Comparison of ENCODE assay signal across 8 cellular contexts in the genomic region with DNA sequence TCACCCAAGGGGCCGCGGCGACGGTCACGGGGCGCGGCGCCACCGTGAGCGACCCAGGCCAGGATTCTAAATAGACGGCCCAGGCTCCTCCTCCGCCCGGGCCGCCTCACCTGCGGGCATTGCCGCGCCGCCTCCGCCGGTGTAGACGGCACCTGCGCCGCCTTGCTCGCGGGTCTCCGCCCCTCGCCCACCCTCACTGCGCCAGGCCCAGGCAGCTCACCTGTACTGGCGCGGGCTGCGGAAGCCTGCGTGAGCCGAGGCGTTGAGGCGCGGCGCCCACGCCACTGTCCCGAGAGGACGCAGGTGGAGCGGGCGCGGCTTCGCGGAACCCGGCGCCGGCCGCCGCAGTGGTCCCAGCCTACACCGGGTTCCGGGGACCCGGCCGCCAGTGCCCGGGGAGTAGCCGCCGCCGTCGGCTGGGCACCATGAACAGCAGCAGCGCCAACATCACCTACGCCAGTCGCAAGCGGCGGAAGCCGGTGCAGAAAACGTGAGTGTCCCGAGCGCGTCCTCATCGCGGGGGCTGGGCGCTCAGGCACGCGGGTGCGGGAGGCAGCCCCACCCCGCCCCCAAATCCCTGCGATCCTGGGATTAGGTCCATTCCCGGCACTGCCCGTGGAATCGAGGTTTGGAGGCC. TPM values are rescaled to one million over a fixed set of nuclear protein-coding genes. Genes with fewer than 3 reads are reported as not detected.
A peak's percentile ranks its signal among the peaks of the same experiment; 100 is the strongest.
DNase-seq lines count a peak whose midpoint lies in the region; ATAC-seq and TF ChIP-seq lines count a peak whose summit lies in the region.

No MANE protein-coding gene starts in this region.

- no peaks in the 10 kb centered on the region for H3K9me2 ChIP-seq in HCT116 (ENCODE audit: insufficient read depth)

- RAD21 ChIA-PET in HCT116 (lab: Charles Lee; ENCODE audit: low non-redundant PET in 1 of 2, low total read pairs in 2 of 2, uncharacterized antibody in 2 of 2, unreplicated experiment in 2 of 2), result no interaction called here

- H3K27ac ChIP-seq in HCT116 (ENCODE audit: low read depth, low read length), result peak overlapping the region; percentile 92

- peaks cover 51% of the 10 kb centered on the region for H3K79me2 ChIP-seq in HCT116 (ENCODE audit: insufficient read depth, low read length)

- CTCF ChIA-PET in HCT116 (lab: Charles Lee), result interaction anchor here (0.7 kb wide), 1 partner anchor 203 kb away, joined by 3 read pairs; no protein-coding TSS in a partner anchor

- peaks cover 6 to 28% of the 10 kb centered on the region in 2 experiments; a peak in 3 of 4 replicates for H3K4me1 ChIP-seq in HCT116 (ENCODE audit: control insufficient read depth in 1 of 2, insufficient read depth in 2 of 2, low read length in 2 of 2)

- no peaks in the 10 kb centered on the region for H3K36me3 ChIP-seq in HCT116 (ENCODE audit: control insufficient read depth in 1 of 2, insufficient read depth in 2 of 2, low read length in 2 of 2)

- H3K27me3 Mint-ChIP-seq in natural killer cell (ENCODE audit: low read depth in 2 of 2), result no peaks in the 10 kb centered on the region

- no peak for TF ChIP-seq RAD21 in HCT116 (IDR thresholded peaks at IDR 0.05; ENCODE audit: low read depth)

- H3K4me2 ChIP-seq in HCT116 (ENCODE audit: low read length), result peak overlapping the region; percentile 67

- no peaks in the 10 kb centered on the region for H3K27me3 ChIP-seq in HCT116 (ENCODE audit: insufficient read depth, low read length)

- DNase-seq in GM12864 (ENCODE audit: low read depth) (no peak), HCT116 (ENCODE audit: low read depth, low spot score) (no peak), NCI-H1105 treated with DMSO at 0.1 percent for 48 hours (lab: John Stamatoyannopoulos, UW) (peak; percentile 69), erythroblast (lab: John Stamatoyannopoulos, UW) (peak; percentile 36 to 51), natural killer cell (peak; percentile 52), HPDE6-E6E7 (ENCODE audit: extremely low spot score) (no peak)
- peak; percentile 80 for DNase-seq in activated CD8-positive, alpha-beta memory T cell treated with anti-CD3 and anti-CD28 coated beads, Interleukin-2, amount 50 U/mL, for 48 hours
- DNase-seq in stimulated activated naive CD4-positive, alpha-beta T cell (lab: John Stamatoyannopoulos, UW), result peak; percentile 42 to 85 (median 68)

- peak overlapping the region; percentile 76 for H3K9ac ChIP-seq in HCT116 (ENCODE audit: low read length)

- peak overlapping the region; percentile 92 for H3K4me3 Mint-ChIP-seq in natural killer cell

- no TSS peak for BruUV-seq in HCT116 (replicated peaks; lab: Mats Ljungman, UMichigan)

- POLR2A ChIA-PET in HCT116 (lab: Charles Lee), result interaction anchor here (0.6 to 2.3 kb wide), 6 partner anchors 9 to 1744 kb away, joined by 3 to 8 read pairs (median 8); no protein-coding TSS in a partner anchor

- H4K20me1 ChIP-seq in HCT116 (ENCODE audit: insufficient read depth), result no peaks in the 10 kb centered on the region

- H3K4me3 ChIP-seq in GM12864 (ENCODE audit: low read depth, low read length) (peak overlapping the region; percentile 96), HCT116 (replicated peaks in 1 of 2; ENCODE audit: low read depth in 1 of 2, low read length in 2 of 2) (peak overlapping the region; percentile 67)

- intact Hi-C loops in HCT116 (cut with micrococcal nuclease) (loop anchor here (2.0 kb wide), 1 partner anchor 316 kb away; no protein-coding TSS in a partner anchor), natural killer cell (cut with micrococcal nuclease) (loop anchor here (1.0 to 5.0 kb wide), 2 partner anchors 65 to 272 kb away; no protein-coding TSS in a partner anchor)

- no peak overlapping the region for H2AFZ ChIP-seq in HCT116 (ENCODE audit: low read depth, low read length, poor library complexity, severe bottlenecking)

- peak; percentile 74 for ATAC-seq in HCT116
- peak; percentile 46 to 65 (median 56) for ATAC-seq in natural killer cell

- H3K27ac Mint-ChIP-seq in natural killer cell, result peak overlapping the region; percentile 70 to 88

- peaks cover 0 to 2% of the 10 kb centered on the region in 2 donors for H3K9me3 Mint-ChIP-seq in natural killer cell

- no peaks in the 10 kb centered on the region for H3K36me3 Mint-ChIP-seq in natural killer cell

- no peaks in the 10 kb centered on the region for H3K9me3 ChIP-seq in HCT116 (ENCODE audit: control insufficient read depth in 1 of 2, insufficient read depth in 1 of 2, low read depth in 1 of 2, low read length in 2 of 2)

- H3K4me1 Mint-ChIP-seq in natural killer cell, result peaks cover 27% of the 10 kb centered on the region in 2 donors

- TF ChIP-seq CTCF in GM12864 (IDR thresholded peaks at IDR 0.05; ENCODE audit: low read depth, low read length, missing control alignments), result no peak
- TF ChIP-seq CTCF in HCT116 (IDR thresholded peaks at IDR 0.05 in 2 of 3, conservative IDR thresholded peaks at IDR 0.05 in 1 of 3; ENCODE audit: borderline replicate concordance in 1 of 3, insufficient read depth in 1 of 3, low read depth in 2 of 3, low read length in 2 of 3), result no peak
- TF ChIP-seq CTCF in natural killer cell (IDR thresholded peaks at IDR 0.05), result no peak

- no peak for TF ChIP-seq POLR2A in HCT116 (IDR thresholded peaks at IDR 0.05; ENCODE audit: borderline replicate concordance, extremely low read depth, insufficient read depth, insufficient read length)
- TF ChIP-seq POLR2A in erythroblast (IDR thresholded peaks at IDR 0.05; ENCODE audit: low read length), result peak; percentile 30

TF ChIP-seq in HCT116, 20 proteins besides CTCF, POLR2A, EP300 and RAD21:
- TF ChIP-seq TCF7L2 (IDR thresholded peaks at IDR 0.05; ENCODE audit: borderline replicate concordance, extremely low read depth, insufficient read depth, insufficient read length) (no peak), ZFX (IDR thresholded peaks at IDR 0.05) (peak; percentile 83; the same call in 1 of the 2 replicates), SIN3A (IDR thresholded peaks at IDR 0.05; ENCODE audit: low read depth) (no peak; the same call in 1 of the 2 replicates), EGR1 (IDR thresholded peaks at IDR 0.05; ENCODE audit: low read depth) (peak; percentile 33; the same call in 1 of the 2 replicates)
- TF ChIP-seq, protein P1, sequence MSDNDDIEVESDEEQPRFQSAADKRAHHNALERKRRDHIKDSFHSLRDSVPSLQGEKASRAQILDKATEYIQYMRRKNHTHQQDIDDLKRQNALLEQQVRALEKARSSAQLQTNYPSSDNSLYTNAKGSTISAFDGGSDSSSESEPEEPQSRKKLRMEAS (IDR thresholded peaks at IDR 0.05), result peak; percentile 6

RNA-seq across cellular contexts. Expression of a gene that starts 0.5 kb away (rescaled TPM):
- 29.7 TPM for total RNA-seq in HCT116 (2021; ENCODE audit: unreplicated experiment)
- 12.4 and 12.5 TPM in 2 replicates for polyA plus RNA-seq in HCT116 (2012)
- 10 to 100 TPM; 20.7 to 54.7 (median 44.9) TPM for total RNA-seq in natural killer cell

Comparison
In these comparisons a context has a peak if more than half of its experiments do, and no peak if none do; other contexts are left out.
1. DNase-seq: peak in NCI-H1105 treated with DMSO at 0.1 percent for 48 hours (single experiment), activated CD8-positive, alpha-beta memory T cell treated with anti-CD3 and anti-CD28 coated beads, Interleukin-2, amount 50 U/mL, for 48 hours (single experiment), erythroblast (2 of 2), natural killer cell (single experiment) and stimulated activated naive CD4-positive, alpha-beta T cell (6 of 6); none in GM12864 (single experiment), HCT116 (single experiment) and HPDE6-E6E7 (single experiment).